Comparison of ENCODE assay signal across 16 cellular contexts in the genomic region with DNA sequence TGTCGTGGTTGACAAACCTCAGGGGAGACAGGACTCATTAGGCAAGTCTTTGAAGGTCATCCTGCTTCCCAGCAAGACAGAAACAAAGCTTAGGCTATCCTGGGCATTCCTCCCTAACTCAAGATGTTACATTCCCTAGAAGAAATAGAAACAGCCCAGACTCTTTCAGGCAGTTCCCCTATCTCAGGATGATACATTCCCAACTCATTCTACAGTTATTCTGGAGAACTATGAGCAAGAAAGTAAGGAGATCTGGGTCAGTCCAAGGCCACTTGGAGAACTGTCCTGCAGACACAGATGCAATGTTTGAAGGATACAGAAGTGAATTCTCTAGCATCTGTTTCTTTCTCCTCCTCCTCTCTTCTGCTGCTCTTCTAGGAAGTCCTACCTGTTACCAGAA.
"Had no signal": no experiment of that assay in that cellular context is flagged by ENCODE, and none has a peak within 500 bp of the region (broad histone marks: within the 10 kb centered on the region; RNA-seq: fewer than 3 reads in every experiment).

No MANE protein-coding gene starts in this region.

- H3K9me3 ChIP-seq: transverse colon had no signal

- H3K36me3 ChIP-seq: left ventricle myocardium inferior, transverse colon had no signal

- DNase-seq: activated CD4-positive, alpha-beta T cell treated with anti-CD3 and anti-CD28 coated beads, Interleukin-2, amount 10 ng/mL, durations not matched to agents 7 days and 5 days; activated naive CD4-positive, alpha-beta T cell; aorta; endodermal cell; hypothalamus; kidney; left ventricle myocardium inferior; natural killer cell; posterior cingulate gyrus; retina; stimulated activated CD4-positive, alpha-beta T cell treated with anti-CD3 and anti-CD28 coated beads, Interleukin-15, amount 100 ng/mL, for 24 hours; stimulated activated CD4-positive, alpha-beta T cell treated with anti-CD3 and anti-CD28 coated beads, Interleukin-4, amount 100 ng/mL, for 1 hour; stimulated activated naive CD4-positive, alpha-beta T cell; transverse colon had no signal

- H3K27ac Mint-ChIP-seq: activated CD4-positive, alpha-beta T cell treated with anti-CD3 and anti-CD28 coated beads, Interleukin-2, amount 10 ng/mL, durations not matched to agents 7 days and 5 days; endodermal cell; memory B cell; natural killer cell had no signal

- H3K27me3 Mint-ChIP-seq: activated CD4-positive, alpha-beta T cell treated with anti-CD3 and anti-CD28 coated beads, Interleukin-2, amount 10 ng/mL, durations not matched to agents 7 days and 5 days had no signal

- ATAC-seq: natural killer cell had no signal

- H3K9me3 Mint-ChIP-seq: activated CD4-positive, alpha-beta T cell treated with anti-CD3 and anti-CD28 coated beads, Interleukin-2, amount 10 ng/mL, durations not matched to agents 7 days and 5 days had no signal

- H3K4me3 ChIP-seq: left ventricle myocardium inferior, transverse colon had no signal

- H3K36me3 Mint-ChIP-seq: memory B cell, natural killer cell had no signal

- H3K27ac ChIP-seq: left ventricle myocardium inferior, transverse colon had no signal

- FAIRE-seq: bronchial epithelial cell, kidney had no signal

- H3K4me1 ChIP-seq: left ventricle myocardium inferior, transverse colon had no signal

- H3K4me1 Mint-ChIP-seq: activated CD4-positive, alpha-beta T cell treated with anti-CD3 and anti-CD28 coated beads, Interleukin-2, amount 10 ng/mL, durations not matched to agents 7 days and 5 days; memory B cell; natural killer cell had no signal

- H3K4me3 Mint-ChIP-seq: activated CD4-positive, alpha-beta T cell treated with anti-CD3 and anti-CD28 coated beads, Interleukin-2, amount 10 ng/mL, durations not matched to agents 7 days and 5 days; endodermal cell; memory B cell; natural killer cell had no signal

- H3K27me3 ChIP-seq: transverse colon had no signal
